ENCODE assay signal across 15 cellular contexts in genomic region chr17:3593384-3593783, GRCh38. TPM values are rescaled to one million over a fixed set of nuclear protein-coding genes. Genes with fewer than 3 reads are reported as not detected.
A peak's percentile ranks its signal among the peaks of the same experiment; 100 is the strongest.
DNase-seq lines count a peak whose midpoint lies in the region; ATAC-seq and TF ChIP-seq lines count a peak whose summit lies in the region.
"Had no signal": no experiment of that assay in that cellular context is flagged by ENCODE, and none has a peak within 500 bp of the region (broad histone marks: within the 10 kb centered on the region; RNA-seq: fewer than 3 reads in every experiment).

No MANE protein-coding gene starts in this region.

- H3K9me3 ChIP-seq in osteoblast (ENCODE audit: low read depth, low read length) (no peaks in the 10 kb centered on the region), MM.1S (replicated peaks; ENCODE audit: insufficient read depth, low read length) (no peaks in the 10 kb centered on the region), SK-N-SH (no peaks in the 10 kb centered on the region)
- H3K9me3 ChIP-seq: BLaER1 had no signal

- H2AFZ ChIP-seq in osteoblast (ENCODE audit: low read length), result no peak overlapping the region
- no peak overlapping the region for H2AFZ ChIP-seq in MM.1S (ENCODE audit: low read length)
- no peak overlapping the region for H2AFZ ChIP-seq in SK-N-SH (ENCODE audit: low read depth)

- H3K4me1 Mint-ChIP-seq in WTC11, result no peaks in the 10 kb centered on the region
- no peaks in the 10 kb centered on the region for H3K4me1 Mint-ChIP-seq in activated CD4-positive, alpha-beta memory T cell treated with anti-CD3 and anti-CD28 coated beads, Interleukin-2, amount 10 ng/mL, durations not matched to agents 7 days and 5 days
- H3K4me1 Mint-ChIP-seq: CD14-positive monocyte; CD4-positive, alpha-beta memory T cell had no signal

- H3K4me3 Mint-ChIP-seq in WTC11, result no peak overlapping the region
- H3K4me3 Mint-ChIP-seq in activated CD4-positive, alpha-beta memory T cell treated with anti-CD3 and anti-CD28 coated beads, Interleukin-2, amount 10 ng/mL, durations not matched to agents 7 days and 5 days, result no peak overlapping the region
- H3K4me3 Mint-ChIP-seq: CD14-positive monocyte; CD4-positive, alpha-beta memory T cell; H9 had no signal

- TF ChIP-seq EP300 in SK-N-SH (IDR thresholded peaks at IDR 0.05; ENCODE audit: borderline replicate concordance in 1 of 2, low read depth in 1 of 2, low read length in 1 of 2), result no peak

- H3K9ac ChIP-seq in MM.1S (ENCODE audit: low read length), result no peak overlapping the region
- H3K9ac ChIP-seq in SK-N-SH, result no peak overlapping the region
- H3K9ac ChIP-seq: BLaER1 had no signal

- no peak for TF ChIP-seq RAD21 in SK-N-SH (IDR thresholded peaks at IDR 0.05; ENCODE audit: low read length)

- H3K4me1 ChIP-seq in osteoblast (ENCODE audit: insufficient read depth, low read length) (no peaks in the 10 kb centered on the region), MM.1S (ENCODE audit: low read length) (no peaks in the 10 kb centered on the region), SK-N-SH (ENCODE audit: control insufficient read depth in 1 of 2, insufficient read depth in 2 of 2, low read depth in 1 of 2, low read length in 1 of 2) (peaks cover 5 to 15% of the 10 kb centered on the region in 2 experiments; a peak in 2 of 4 replicates)

- peaks cover 10% of the 10 kb centered on the region for H3K36me3 Mint-ChIP-seq in WTC11
- H3K36me3 Mint-ChIP-seq in activated CD4-positive, alpha-beta memory T cell treated with anti-CD3 and anti-CD28 coated beads, Interleukin-2, amount 10 ng/mL, durations not matched to agents 7 days and 5 days (ENCODE audit: low read depth), result peaks cover 6% of the 10 kb centered on the region

- intact Hi-C loops in left cardiac atrium (cut with DNase I) (no loop called here), Right ventricle myocardium inferior (cut with DNase I) (no loop called here), dorsolateral prefrontal cortex (cut with DNase I) (no loop called here)

- H3K27ac ChIP-seq in dorsolateral prefrontal cortex (peak overlapping the region in 30 of 59 donors; percentile 2 to 85 (median 70)), osteoblast (ENCODE audit: low read depth, low read length) (no peak overlapping the region), MM.1S (ENCODE audit: low read length) (no peak overlapping the region), SK-N-SH (ENCODE audit: low read depth in 2 of 2, low read length in 1 of 2) (no peak overlapping the region; a peak in 1 of 4 replicates)

- no peaks in the 10 kb centered on the region for H3K36me3 ChIP-seq in osteoblast (ENCODE audit: insufficient read depth, low read length)
- H3K36me3 ChIP-seq in MM.1S (replicated peaks; ENCODE audit: insufficient read depth, low read length), result no peaks in the 10 kb centered on the region
- peaks cover 0 to 8% of the 10 kb centered on the region in 2 experiments for H3K36me3 ChIP-seq in SK-N-SH (replicated peaks in 1 of 2; ENCODE audit: control insufficient read depth in 1 of 2, insufficient read depth in 2 of 2, low read length in 1 of 2)

- no peaks in the 10 kb centered on the region for H3K27me3 ChIP-seq in dorsolateral prefrontal cortex
- no peaks in the 10 kb centered on the region for H3K27me3 ChIP-seq in osteoblast (ENCODE audit: insufficient read depth, low read length)
- H3K27me3 ChIP-seq in MM.1S (replicated peaks; ENCODE audit: insufficient read depth, low read length), result no peaks in the 10 kb centered on the region
- no peaks in the 10 kb centered on the region for H3K27me3 ChIP-seq in SK-N-SH (ENCODE audit: insufficient read depth)
- H3K27me3 ChIP-seq: BLaER1 had no signal

- no peaks in the 10 kb centered on the region for H3K27me3 Mint-ChIP-seq in WTC11 (ENCODE audit: low read depth)
- H3K27me3 Mint-ChIP-seq in activated CD4-positive, alpha-beta memory T cell treated with anti-CD3 and anti-CD28 coated beads, Interleukin-2, amount 10 ng/mL, durations not matched to agents 7 days and 5 days, result no peaks in the 10 kb centered on the region
- H3K27me3 Mint-ChIP-seq: CD4-positive, alpha-beta memory T cell had no signal

- POLR2A ChIA-PET in WTC11 (lab: Charles Lee) (no interaction called here), SK-N-SH (lab: Yijun Ruan, JAX) (no interaction called here)
- POLR2A ChIA-PET in activated CD4-positive, alpha-beta memory T cell treated with anti-CD3 and anti-CD28 coated beads, Interleukin-2, amount 10 ng/mL, durations not matched to agents 7 days and 5 days (lab: Charles Lee), result no interaction called here

- ATAC-seq in left cardiac atrium (no peak), Right ventricle myocardium inferior (no peak), WTC11 (no peak)

- H4K20me1 ChIP-seq in osteoblast (ENCODE audit: insufficient read depth, low read length) (no peaks in the 10 kb centered on the region), MM.1S (ENCODE audit: insufficient read depth, low read length) (no peaks in the 10 kb centered on the region), SK-N-SH (ENCODE audit: insufficient read depth) (no peaks in the 10 kb centered on the region)
- H4K20me1 ChIP-seq: BLaER1 had no signal

- CTCF ChIA-PET in WTC11 (lab: Charles Lee) (interaction anchor here (1.7 kb wide), 1 partner anchor 9 kb away, joined by 5 read pairs; no protein-coding TSS in a partner anchor), SK-N-SH (lab: Yijun Ruan, JAX) (interaction anchor here (0.9 kb wide), 1 partner anchor 43 kb away, joined by 3 read pairs; the partner anchor contains the start of genes CTNS and SHPK)
- CTCF ChIA-PET in activated CD4-positive, alpha-beta memory T cell treated with anti-CD3 and anti-CD28 coated beads, Interleukin-2, amount 10 ng/mL, durations not matched to agents 7 days and 5 days (lab: Charles Lee), result interaction anchor here (1.0 kb wide), 1 partner anchor 9 kb away, joined by 4 read pairs; no protein-coding TSS in a partner anchor

- H3K79me2 ChIP-seq in osteoblast (ENCODE audit: insufficient read depth, low read length), result no peaks in the 10 kb centered on the region
- no peaks in the 10 kb centered on the region for H3K79me2 ChIP-seq in MM.1S (ENCODE audit: low read length)
- no peaks in the 10 kb centered on the region for H3K79me2 ChIP-seq in SK-N-SH (ENCODE audit: insufficient read depth)

- H3F3A ChIP-seq in MM.1S (ENCODE audit: insufficient read depth, low read length) (no peaks in the 10 kb centered on the region), SK-N-SH (replicated peaks; ENCODE audit: insufficient read depth) (no peaks in the 10 kb centered on the region)

- no peaks in the 10 kb centered on the region for H3K9me3 Mint-ChIP-seq in WTC11
- H3K9me3 Mint-ChIP-seq in activated CD4-positive, alpha-beta memory T cell treated with anti-CD3 and anti-CD28 coated beads, Interleukin-2, amount 10 ng/mL, durations not matched to agents 7 days and 5 days, result no peaks in the 10 kb centered on the region
- H3K9me3 Mint-ChIP-seq: CD14-positive monocyte; CD4-positive, alpha-beta memory T cell; H9 had no signal

- peak; percentile 10 for DNase-seq in left cardiac atrium
- DNase-seq in Right ventricle myocardium inferior (ENCODE audit: missing footprints), result no peak
- DNase-seq in WTC11 (ENCODE audit: low spot score), result no peak
- no peak for DNase-seq in dorsolateral prefrontal cortex
- DNase-seq in osteoblast (ENCODE audit: insufficient read length, low spot score, missing footprints), result peak; percentile 54
- no peak for DNase-seq in MM.1S
- DNase-seq in activated CD4-positive, alpha-beta memory T cell treated with anti-CD3 and anti-CD28 coated beads, Interleukin-2, amount 10 ng/mL, durations not matched to agents 7 days and 5 days, result no peak
- no peak for DNase-seq in SK-N-SH
- DNase-seq: 8988T; CD4-positive, alpha-beta memory T cell; GF-D8; GOT3; H9 had no signal

- H3K27ac Mint-ChIP-seq in WTC11, result 0 out of 2 replicates have a peak overlapping the region, but pooled peaks have one; percentile 15
- no peak overlapping the region for H3K27ac Mint-ChIP-seq in activated CD4-positive, alpha-beta memory T cell treated with anti-CD3 and anti-CD28 coated beads, Interleukin-2, amount 10 ng/mL, durations not matched to agents 7 days and 5 days
- H3K27ac Mint-ChIP-seq: CD14-positive monocyte had no signal

- 94% methylated on average over 5 of the region's 5 CpGs for WGBS in SK-N-SH (ENCODE audit: low lambda C conversion rate)

- H3K4me2 ChIP-seq in osteoblast (ENCODE audit: insufficient read depth, low read length), result no peak overlapping the region
- no peak overlapping the region for H3K4me2 ChIP-seq in MM.1S (ENCODE audit: low read depth, low read length)
- H3K4me2 ChIP-seq in SK-N-SH, result no peak overlapping the region
- H3K4me2 ChIP-seq: BLaER1 had no signal

- H3K4me3 ChIP-seq in dorsolateral prefrontal cortex (no peak overlapping the region), osteoblast (ENCODE audit: insufficient read depth, low read length) (no peak overlapping the region), MM.1S (ENCODE audit: low read length) (no peak overlapping the region), SK-N-SH (ENCODE audit: low read depth in 2 of 2, low read length in 1 of 2) (no peak overlapping the region)
- H3K4me3 ChIP-seq: BLaER1 had no signal

- H3K9me2 ChIP-seq in MM.1S (replicated peaks; ENCODE audit: insufficient read depth, low read length) (no peaks in the 10 kb centered on the region), SK-N-SH (no peaks in the 10 kb centered on the region)

- TF ChIP-seq CTCF in WTC11 (IDR thresholded peaks at IDR 0.05) (no peak), dorsolateral prefrontal cortex (IDR thresholded peaks at IDR 0.05 in 54 of 56, conservative IDR thresholded peaks at IDR 0.05 in 2 of 56; ENCODE audit: low read depth in 1 of 56, partially characterized antibody in 56 of 56) (no peak), osteoblast (IDR thresholded peaks at IDR 0.05; ENCODE audit: extremely low read depth, low read depth, low read length) (no peak), MM.1S (IDR thresholded peaks at IDR 0.05; ENCODE audit: low read length) (no peak), SK-N-SH (IDR thresholded peaks at IDR 0.05) (no peak)

RNA-seq across cellular contexts. Expression of gene TRPV1, which starts 15.8 kb away (rescaled TPM):
- total RNA-seq in left cardiac atrium (1 to 10 TPM; 3.3 to 3.4 TPM), Right ventricle myocardium inferior (4.1 TPM), WTC11 (2021) (4.4 to 6.1 TPM (median 4.7 TPM) in 3 replicates), dorsolateral prefrontal cortex (10 to 100 TPM in 105 of 120 experiments, 1 to 10 TPM in 15; 7.9 to 28.9 (median 13.7) TPM), osteoblast (2.4 and 2.5 TPM in 2 replicates)
- total RNA-seq in activated CD4-positive, alpha-beta memory T cell treated with anti-CD3 and anti-CD28 coated beads, Interleukin-2, amount 10 ng/mL, durations not matched to agents 7 days and 5 days, result 1 to 10 TPM; 3.8 to 5.1 TPM
- 2.5 and 3.0 TPM in 2 replicates for polyA plus RNA-seq in SK-N-SH (2012; rRNA removed)
- 0.91 and 1.6 TPM in 2 replicates for polyA plus RNA-seq in SK-N-SH (2012; cell fraction: cytosol; rRNA removed)
- polyA plus RNA-seq in SK-N-SH (2012; cell fraction: nucleus; rRNA removed), result 12.8 and 17.6 TPM in 2 replicates
- polyA plus RNA-seq: CD14-positive monocyte had no signal

RNA-seq across cellular contexts. Expression of gene TRPV3, which starts 35.8 kb away (rescaled TPM):
- total RNA-seq in left cardiac atrium, result 1 to 10 TPM; 1.2 to 2.1 TPM
- total RNA-seq in Right ventricle myocardium inferior, result 0.84 TPM
- 0.35 to 0.82 TPM (median 0.53 TPM) in 3 replicates for total RNA-seq in WTC11 (2021)
- 10 to 100 TPM in 90 of 120 experiments, 1 to 10 TPM in 30; 5.4 to 25.6 (median 12.7) TPM for total RNA-seq in dorsolateral prefrontal cortex
- total RNA-seq in osteoblast, result 0.29 and 0.36 TPM in 2 replicates
- under 1 TPM; 0.13 to 0.43 TPM for total RNA-seq in activated CD4-positive, alpha-beta memory T cell treated with anti-CD3 and anti-CD28 coated beads, Interleukin-2, amount 10 ng/mL, durations not matched to agents 7 days and 5 days
- 0.28 TPM in 2 replicates for polyA plus RNA-seq in SK-N-SH (2012; rRNA removed)
- 0.16 and 0.21 TPM in 2 replicates for polyA plus RNA-seq in SK-N-SH (2012; cell fraction: cytosol; rRNA removed)
- polyA plus RNA-seq in SK-N-SH (2012; cell fraction: nucleus; rRNA removed), result 1.0 and 1.1 TPM in 2 replicates
- polyA plus RNA-seq: CD14-positive monocyte; CD4-positive, alpha-beta memory T cell had no signal

RNA-seq across cellular contexts. Expression of gene SHPK, which starts 42.7 kb away (rescaled TPM):
- total RNA-seq in left cardiac atrium, result 1 to 10 TPM; 4.6 to 6.1 TPM
- 4.4 TPM for total RNA-seq in Right ventricle myocardium inferior
- total RNA-seq in WTC11 (2021), result 29.0 to 29.3 TPM (median 29.2 TPM) in 3 replicates
- total RNA-seq in dorsolateral prefrontal cortex, result 10 to 100 TPM in 113 of 120 experiments, 1 to 10 TPM in 7; 7.4 to 28.1 (median 15.1) TPM
- total RNA-seq in osteoblast, result 8.3 and 13.8 TPM in 2 replicates
- total RNA-seq in activated CD4-positive, alpha-beta memory T cell treated with anti-CD3 and anti-CD28 coated beads, Interleukin-2, amount 10 ng/mL, durations not matched to agents 7 days and 5 days, result 10 to 100 TPM; 10.4 TPM
- polyA plus RNA-seq in SK-N-SH (2012; rRNA removed), result 9.0 and 9.7 TPM in 2 replicates
- 4.5 and 6.7 TPM in 2 replicates for polyA plus RNA-seq in SK-N-SH (2012; cell fraction: cytosol; rRNA removed)
- 12.3 and 16.1 TPM in 2 replicates for polyA plus RNA-seq in SK-N-SH (2012; cell fraction: nucleus; rRNA removed)

RNA-seq across cellular contexts. Expression of gene CTNS, which starts 43.2 kb away (rescaled TPM):
- total RNA-seq in left cardiac atrium (1 to 10 TPM; 8.3 to 9.6 TPM), Right ventricle myocardium inferior (6.6 TPM), WTC11 (2021) (10.7 to 11.9 TPM (median 11.8 TPM) in 3 replicates), dorsolateral prefrontal cortex (10 to 100 TPM in 47 of 120 experiments, 1 to 10 TPM in 73; 5.0 to 16.5 (median 9.6) TPM), osteoblast (34.7 and 46.0 TPM in 2 replicates)
- 10 to 100 TPM; 24.5 to 26.5 TPM for total RNA-seq in activated CD4-positive, alpha-beta memory T cell treated with anti-CD3 and anti-CD28 coated beads, Interleukin-2, amount 10 ng/mL, durations not matched to agents 7 days and 5 days
- polyA plus RNA-seq in SK-N-SH (2012; rRNA removed), result 6.7 and 8.2 TPM in 2 replicates
- 5.1 and 5.8 TPM in 2 replicates for polyA plus RNA-seq in SK-N-SH (2012; cell fraction: cytosol; rRNA removed)
- 14.5 and 17.2 TPM in 2 replicates for polyA plus RNA-seq in SK-N-SH (2012; cell fraction: nucleus; rRNA removed)

Comparison
In these comparisons a context has a peak if more than half of its experiments do, and no peak if none do; other contexts are left out.
1. DNase-seq: peak in left cardiac atrium (single experiment) and osteoblast (single experiment); none in Right ventricle myocardium inferior (single experiment), WTC11 (single experiment), dorsolateral prefrontal cortex (0 of 10), MM.1S (single experiment), activated CD4-positive, alpha-beta memory T cell treated with anti-CD3 and anti-CD28 coated beads, Interleukin-2, amount 10 ng/mL, durations not matched to agents 7 days and 5 days (single experiment) and SK-N-SH (single experiment).
2. H3K27ac ChIP-seq: peak in dorsolateral prefrontal cortex (30 of 59); none in osteoblast (single experiment), MM.1S (single experiment) and SK-N-SH (0 of 2).